10 cellular contexts compared by ENCODE assay signal in genomic region chr16:4513881-4514280, GRCh38. TPM values are rescaled to one million over a fixed set of nuclear protein-coding genes. Genes with fewer than 3 reads are reported as not detected.
DNase-seq lines count a peak whose midpoint lies in the region; ATAC-seq, FAIRE-seq and TF ChIP-seq lines count a peak whose summit lies in the region.
"Had no signal": no experiment of that assay in that cellular context is flagged by ENCODE, and none has a peak within 500 bp of the region (broad histone marks: within the 10 kb centered on the region; RNA-seq: fewer than 3 reads in every experiment).

No MANE protein-coding gene starts in this region.

- H3F3A ChIP-seq in MM.1S (ENCODE audit: insufficient read depth, low read length), result peaks cover 42% of the 10 kb centered on the region

- no peak for TF ChIP-seq POLR2A in GM12878 (IDR thresholded peaks at IDR 0.05; ENCODE audit: low read depth, low read length)

- TF ChIP-seq EP300 in GM12878 (IDR thresholded peaks at IDR 0.05; ENCODE audit: borderline replicate concordance in 1 of 2, control insufficient read depth in 1 of 2, low read depth in 2 of 2, low read length in 2 of 2), result no peak

- H3K4me1 ChIP-seq in MM.1S (ENCODE audit: low read length), result peaks cover 55% of the 10 kb centered on the region
- peaks cover 23% of the 10 kb centered on the region for H3K4me1 ChIP-seq in GM12878 (ENCODE audit: control insufficient read depth, insufficient read depth, low read length)
- H3K4me1 ChIP-seq in skeletal muscle tissue (ENCODE audit: control insufficient read depth in 3 of 3, insufficient read depth in 3 of 3, low read length in 3 of 3), result peaks cover 30 to 36% (median 31%) of the 10 kb centered on the region in 3 donors

- POLR2A ChIA-PET in GM12878 (lab: Charles Lee), result no interaction called here

- no peaks in the 10 kb centered on the region for H3K27me3 ChIP-seq in MM.1S (replicated peaks; ENCODE audit: insufficient read depth, low read length)
- H3K27me3 ChIP-seq in GM12878 (replicated peaks in 1 of 2; ENCODE audit: control insufficient read depth in 2 of 2, insufficient read depth in 2 of 2, low read length in 1 of 2), result no peaks in the 10 kb centered on the region
- H3K27me3 ChIP-seq in skeletal muscle tissue (ENCODE audit: control insufficient read depth in 3 of 3, insufficient read depth in 3 of 3, low read length in 3 of 3), result no peaks in the 10 kb centered on the region

- 98% methylated on average over 7 of the region's 7 CpGs for WGBS in GM12878 (ENCODE audit: insufficient coverage, insufficient replicate concordance, low lambda C conversion rate, missing lambda C conversion rate)

- ATAC-seq in GM12878, result no peak
- ATAC-seq: left lobe of liver had no signal

- no TSS peak for BruUV-seq in GM12878 (replicated peaks; lab: Mats Ljungman, UMichigan)

- DNase-seq in MM.1S (no peak), GM12878 (ENCODE audit: low read depth, low spot score) (no peak), GM19239 (ENCODE audit: insufficient read length, low spot score) (no peak), OCI-M1 (lab: John Stamatoyannopoulos, UW) (no peak), NCI-H1105 (lab: John Stamatoyannopoulos, UW) (no peak)
- DNase-seq: activated CD4-positive, alpha-beta T cell treated with anti-CD3 and anti-CD28 coated beads, Interleukin-2, amount 50 U/mL, for 1 hour; NCI-H446 had no signal

- H3K36me3 ChIP-seq in MM.1S (replicated peaks; ENCODE audit: insufficient read depth, low read length) (no peaks in the 10 kb centered on the region), GM12878 (ENCODE audit: control insufficient read depth in 2 of 2, insufficient read depth in 2 of 2, low read length in 1 of 2) (peaks cover 12 to 43% of the 10 kb centered on the region in 2 experiments; a peak in 3 of 4 replicates), skeletal muscle tissue (ENCODE audit: control insufficient read depth in 3 of 3, insufficient read depth in 3 of 3, low read length in 3 of 3) (peaks cover 26 to 40% (median 35%) of the 10 kb centered on the region in 3 donors)

- in situ Hi-C loops in GM12878 (cut with MboI), result loop anchor here (10.0 kb wide), 1 partner anchor 441 kb away; the partner anchor contains the start of gene SEC14L5

- H3K9ac ChIP-seq in MM.1S (ENCODE audit: low read length) (peak overlapping the region; percentile 72), GM12878 (ENCODE audit: control insufficient read depth, insufficient read depth, low read length) (no peak overlapping the region), skeletal muscle tissue (ENCODE audit: low read depth in 1 of 3, low read length in 3 of 3) (peak overlapping the region in 1 of 3 donors; percentile 45)

- H2AFZ ChIP-seq in MM.1S (ENCODE audit: low read length), result no peak overlapping the region
- no peak overlapping the region for H2AFZ ChIP-seq in GM12878 (ENCODE audit: control insufficient read depth, low read depth, low read length)

- H3K27ac ChIP-seq in MM.1S (ENCODE audit: low read length) (peak overlapping the region; percentile 87), GM12878 (ENCODE audit: control insufficient read depth, insufficient read depth) (peak overlapping the region; percentile 77), skeletal muscle tissue (ENCODE audit: low read depth, low read length) (peak overlapping the region; percentile 50)

- SMC1A ChIA-PET in GM12878 (lab: Charles Lee; ENCODE audit: uncharacterized antibody, unreplicated experiment), result interaction anchor here (1.5 to 2.1 kb wide), 3 partner anchors 7 to 72 kb away, joined by 6 to 7 read pairs (median 7); no protein-coding TSS in a partner anchor

- CTCF ChIA-PET in GM12878 (lab: Yijun Ruan, JAX), result interaction anchor here (2.6 to 6.7 kb wide), 3 partner anchors 8 to 72 kb away, joined by 18 to 65 read pairs (median 36); no protein-coding TSS in a partner anchor

- H3K4me3 ChIP-seq in MM.1S (ENCODE audit: low read length) (peak overlapping the region; percentile 28), GM12878 (no peak overlapping the region), skeletal muscle tissue (ENCODE audit: low read length in 3 of 3) (no peak overlapping the region)

- TF ChIP-seq CTCF in MM.1S (IDR thresholded peaks at IDR 0.05; ENCODE audit: low read length) (no peak), GM12878 (IDR thresholded peaks at IDR 0.05 in 2 of 3, conservative IDR thresholded peaks at IDR 0.05 in 1 of 3; ENCODE audit: control insufficient read depth in 2 of 3, extremely low read depth in 1 of 3, insufficient read depth in 1 of 3, low read depth in 3 of 3, low read length in 3 of 3) (no peak)

- FAIRE-seq in GM12878 (lab: Jason Lieb, UNC), result no peak
- FAIRE-seq in GM19239 (lab: Jason Lieb, UNC), result no peak

- no peak for TF ChIP-seq RAD21 in GM12878 (IDR thresholded peaks at IDR 0.05; ENCODE audit: insufficient read depth, low read depth, low read length)

- H3K4me2 ChIP-seq in MM.1S (ENCODE audit: low read depth, low read length) (peak overlapping the region; percentile 75), GM12878 (ENCODE audit: control insufficient read depth, insufficient read depth) (no peak overlapping the region; the same call in 1 of the 2 replicates)

- H3K79me2 ChIP-seq in MM.1S (ENCODE audit: low read length) (peaks cover 79% of the 10 kb centered on the region), GM12878 (ENCODE audit: control insufficient read depth, insufficient read depth, low read length) (no peaks in the 10 kb centered on the region; the same call in 1 of the 2 replicates)

- no peaks in the 10 kb centered on the region for H3K9me2 ChIP-seq in MM.1S (replicated peaks; ENCODE audit: insufficient read depth, low read length)

- H4K20me1 ChIP-seq in MM.1S (ENCODE audit: insufficient read depth, low read length), result no peaks in the 10 kb centered on the region
- H4K20me1 ChIP-seq in GM12878 (ENCODE audit: control insufficient read depth, insufficient read depth), result no peaks in the 10 kb centered on the region

- H3K9me3 ChIP-seq in MM.1S (replicated peaks; ENCODE audit: insufficient read depth, low read length), result no peaks in the 10 kb centered on the region
- H3K9me3 ChIP-seq in GM12878 (replicated peaks; ENCODE audit: control insufficient read depth, insufficient read depth, low read length), result no peaks in the 10 kb centered on the region
- H3K9me3 ChIP-seq in skeletal muscle tissue (ENCODE audit: control insufficient read depth in 3 of 3, low read length in 3 of 3), result no peaks in the 10 kb centered on the region

- RAD21 ChIA-PET in GM12878 (lab: Charles Lee; ENCODE audit: unreplicated experiment), result interaction anchor here (1.8 kb wide), 2 partner anchors 8 to 35 kb away, joined by 6 to 12 read pairs; no protein-coding TSS in a partner anchor

- intact Hi-C loops in GM12878 (cut with micrococcal nuclease; ENCODE audit: unreplicated experiment), result loop anchor here (10.0 kb wide), 2 partner anchors 101 to 441 kb away; partner anchors contain the start of genes SEC14L5 and UBALD1

RNA-seq across cellular contexts. Expression of gene CDIP1, which starts 24.7 kb away (rescaled TPM):
- total RNA-seq in GM12878 (2013; cell fraction: nucleolus; rRNA removed), result 11.0 and 13.8 TPM in 2 replicates
- total RNA-seq in GM12878 (2014; rRNA removed), result 14.2 and 15.6 TPM in 2 replicates
- total RNA-seq in GM12878 (2014; rRNA removed; fragmentation: Illumina TruSeq; extraction: Trizol), result 7.6 and 9.1 TPM in 2 replicates
- 27.8 and 28.2 TPM in 2 replicates for total RNA-seq in GM12878 (2021)
- 7.1 TPM for polyA plus RNA-seq in GM12878 (2011; ENCODE audit: low read depth)
- polyA plus RNA-seq in GM12878 (2011; rRNA removed), result 3.1 and 11.0 TPM in 2 replicates
- polyA plus RNA-seq in GM12878 (2011; cell fraction: cytosol; rRNA removed), result 10.3 and 14.9 TPM in 2 replicates
- polyA plus RNA-seq in GM12878 (2011; cell fraction: nucleus; rRNA removed), result 16.2 and 17.7 TPM in 2 replicates
- polyA plus RNA-seq in GM12878 (2012), result 15.1 and 15.2 TPM in 2 replicates
- polyA plus RNA-seq in GM12878 (2014; fragmentation: Illumina TruSeq; extraction: Trizol), result 10.3 and 17.5 TPM in 2 replicates
- 1 to 10 TPM; 6.1 to 7.2 TPM for polyA plus RNA-seq in GM12878 (2014; fragmentation: Nextera tagmentation; extraction: Ambion mirVana)
- 11.5 and 12.0 TPM in 2 replicates for polyA plus RNA-seq in GM12878 (2014; rRNA removed)
- 10 to 100 TPM; 29.4 to 32.4 TPM for polyA plus RNA-seq in GM12878 (2016; fragmentation: Nextera tagmentation; extraction: Ambion mirVana)
- polyA minus RNA-seq in GM12878 (2011; rRNA and poly(A)+ RNA removed), result 8.3 and 8.5 TPM in 2 replicates
- 8.6 TPM in 2 replicates for polyA minus RNA-seq in GM12878 (2011; cell fraction: cytosol; rRNA and poly(A)+ RNA removed)
- 5.6 and 6.6 TPM in 2 replicates for polyA minus RNA-seq in GM12878 (2011; cell fraction: nucleus; rRNA and poly(A)+ RNA removed)
- total RNA-seq in skeletal muscle tissue, result 7.8 TPM

RNA-seq across cellular contexts. Expression of gene HMOX2, which starts 37.7 kb away (rescaled TPM):
- total RNA-seq in GM12878 (2013; cell fraction: nucleolus; rRNA removed), result 23.0 and 24.2 TPM in 2 replicates
- 58.9 and 61.9 TPM in 2 replicates for total RNA-seq in GM12878 (2014; rRNA removed)
- total RNA-seq in GM12878 (2014; rRNA removed; fragmentation: Illumina TruSeq; extraction: Trizol), result 47.7 and 51.2 TPM in 2 replicates
- total RNA-seq in GM12878 (2021), result 53.3 and 56.2 TPM in 2 replicates
- 19.3 TPM for polyA plus RNA-seq in GM12878 (2011; ENCODE audit: low read depth)
- polyA plus RNA-seq in GM12878 (2011; rRNA removed), result 50.4 and 56.7 TPM in 2 replicates
- polyA plus RNA-seq in GM12878 (2011; cell fraction: cytosol; rRNA removed), result 66.7 and 89.0 TPM in 2 replicates
- polyA plus RNA-seq in GM12878 (2011; cell fraction: nucleus; rRNA removed), result 39.7 and 44.0 TPM in 2 replicates
- polyA plus RNA-seq in GM12878 (2012), result 29.2 and 32.3 TPM in 2 replicates
- 47.8 and 61.5 TPM in 2 replicates for polyA plus RNA-seq in GM12878 (2014; fragmentation: Illumina TruSeq; extraction: Trizol)
- 10 to 100 TPM; 26.4 to 37.7 TPM for polyA plus RNA-seq in GM12878 (2014; fragmentation: Nextera tagmentation; extraction: Ambion mirVana)
- polyA plus RNA-seq in GM12878 (2014; rRNA removed), result 70.6 and 70.8 TPM in 2 replicates
- polyA plus RNA-seq in GM12878 (2016; fragmentation: Nextera tagmentation; extraction: Ambion mirVana), result 100 to 1,000 TPM in 1 of 2 experiments, 10 to 100 TPM in 1; 85.7 to 111 TPM
- 53.3 and 62.8 TPM in 2 replicates for polyA minus RNA-seq in GM12878 (2011; rRNA and poly(A)+ RNA removed)
- 14.0 and 16.1 TPM in 2 replicates for polyA minus RNA-seq in GM12878 (2011; cell fraction: cytosol; rRNA and poly(A)+ RNA removed)
- polyA minus RNA-seq in GM12878 (2011; cell fraction: nucleus; rRNA and poly(A)+ RNA removed), result 10.4 and 24.4 TPM in 2 replicates
- 31.8 TPM for total RNA-seq in skeletal muscle tissue

RNA-seq across cellular contexts. Expression of gene NMRAL1, which starts 39.5 kb away (rescaled TPM):
- 33.4 and 44.6 TPM in 2 replicates for total RNA-seq in GM12878 (2013; cell fraction: nucleolus; rRNA removed)
- 69.7 and 74.8 TPM in 2 replicates for total RNA-seq in GM12878 (2014; rRNA removed)
- 41.6 and 52.5 TPM in 2 replicates for total RNA-seq in GM12878 (2014; rRNA removed; fragmentation: Illumina TruSeq; extraction: Trizol)
- 66.0 and 72.4 TPM in 2 replicates for total RNA-seq in GM12878 (2021)
- 30.3 TPM for polyA plus RNA-seq in GM12878 (2011; ENCODE audit: low read depth)
- polyA plus RNA-seq in GM12878 (2011; rRNA removed), result 19.9 and 33.7 TPM in 2 replicates
- 84.5 and 92.5 TPM in 2 replicates for polyA plus RNA-seq in GM12878 (2011; cell fraction: cytosol; rRNA removed)
- 54.1 and 72.8 TPM in 2 replicates for polyA plus RNA-seq in GM12878 (2011; cell fraction: nucleus; rRNA removed)
- 39.9 and 42.7 TPM in 2 replicates for polyA plus RNA-seq in GM12878 (2012)
- polyA plus RNA-seq in GM12878 (2014; fragmentation: Illumina TruSeq; extraction: Trizol), result 14.9 and 36.5 TPM in 2 replicates
- polyA plus RNA-seq in GM12878 (2014; fragmentation: Nextera tagmentation; extraction: Ambion mirVana), result 10 to 100 TPM in 1 of 2 experiments, 1 to 10 TPM in 1; 4.8 to 11.2 TPM
- 74.2 and 74.4 TPM in 2 replicates for polyA plus RNA-seq in GM12878 (2014; rRNA removed)
- polyA plus RNA-seq in GM12878 (2016; fragmentation: Nextera tagmentation; extraction: Ambion mirVana), result 100 to 1,000 TPM in 1 of 2 experiments, 10 to 100 TPM in 1; 84.1 to 102 TPM
- 32.2 and 58.4 TPM in 2 replicates for polyA minus RNA-seq in GM12878 (2011; rRNA and poly(A)+ RNA removed)
- polyA minus RNA-seq in GM12878 (2011; cell fraction: cytosol; rRNA and poly(A)+ RNA removed), result 16.3 and 19.1 TPM in 2 replicates
- polyA minus RNA-seq in GM12878 (2011; cell fraction: nucleus; rRNA and poly(A)+ RNA removed), result 9.1 and 22.4 TPM in 2 replicates
- total RNA-seq in skeletal muscle tissue, result 14.1 TPM

RNA-seq across cellular contexts. Expression of gene C16orf96, which starts 42.3 kb away (rescaled TPM):
- total RNA-seq in GM12878 (2013; cell fraction: nucleolus; rRNA removed), result 0.22 and 0.35 TPM in 2 replicates
- total RNA-seq in GM12878 (2014; rRNA removed) (not detected in 2 replicates), GM12878 (2014; rRNA removed; fragmentation: Illumina TruSeq; extraction: Trizol) (not detected in 2 replicates), GM12878 (2021) (0.05 and 0.08 TPM in 2 replicates), skeletal muscle tissue (0.52 TPM)
- not detected for polyA plus RNA-seq in GM12878 (2011; ENCODE audit: low read depth)
- polyA plus RNA-seq in GM12878 (2011; rRNA removed) (0.01 TPM in 1 of 2 replicates, not detected in the other), GM12878 (2014; fragmentation: Illumina TruSeq; extraction: Trizol) (0.01 TPM in 1 of 2 replicates, not detected in the other), GM12878 (2014; fragmentation: Nextera tagmentation; extraction: Ambion mirVana) (not detected), GM12878 (2014; rRNA removed) (0.04 TPM in 1 of 2 replicates, not detected in the other), GM12878 (2016; fragmentation: Nextera tagmentation; extraction: Ambion mirVana) (not detected)
- 0.01 TPM in 1 of 2 replicates, not detected in the other for polyA plus RNA-seq in GM12878 (2011; cell fraction: cytosol; rRNA removed)
- 0.04 TPM in 2 replicates for polyA plus RNA-seq in GM12878 (2011; cell fraction: nucleus; rRNA removed)
- polyA plus RNA-seq in GM12878 (2012), result 0.06 TPM in 1 of 2 replicates, not detected in the other
- polyA minus RNA-seq in GM12878 (2011; rRNA and poly(A)+ RNA removed), result 0.15 TPM in 1 of 2 replicates, not detected in the other
- polyA minus RNA-seq in GM12878 (2011; cell fraction: cytosol; rRNA and poly(A)+ RNA removed), result not detected in 2 replicates
- polyA minus RNA-seq in GM12878 (2011; cell fraction: nucleus; rRNA and poly(A)+ RNA removed), result not detected in 2 replicates
- total RNA-seq: SK-MEL-5 had no signal
